27 cellular contexts compared by ENCODE assay signal in genomic region chr3:158703566-158703965, GRCh38. TPM values are rescaled to one million over a fixed set of nuclear protein-coding genes. Genes with fewer than 3 reads are reported as not detected.
A peak's percentile ranks its signal among the peaks of the same experiment; 100 is the strongest.
DNase-seq lines count a peak whose midpoint lies in the region; ATAC-seq and TF ChIP-seq lines count a peak whose summit lies in the region.
"Had no signal": no experiment of that assay in that cellular context is flagged by ENCODE, and none has a peak within 500 bp of the region (broad histone marks: within the 10 kb centered on the region; RNA-seq: fewer than 3 reads in every experiment).

No MANE protein-coding gene starts in this region.

- H2BK20ac ChIP-seq in H9 (ENCODE audit: low read depth, low read length, poor library complexity, severe bottlenecking): no peak overlapping the region

- no peak overlapping the region for H2BK12ac ChIP-seq in H9 (ENCODE audit: insufficient read length, low read depth, low read length)

- no peak overlapping the region for H4K91ac ChIP-seq in H9 (ENCODE audit: insufficient read length, low read depth, low read length)

- WGBS in H9 (ENCODE audit: extremely low coverage, insufficient read length, low lambda C conversion rate): no CpG with 5 or more reads among the region's 1 CpG

- no peak overlapping the region for H3K56ac ChIP-seq in H9 (ENCODE audit: insufficient read length, low read depth, low read length)

- H2BK5ac ChIP-seq in H9 (ENCODE audit: insufficient read length, low read length): no peak overlapping the region

- no peak overlapping the region for H2BK15ac ChIP-seq in H9 (ENCODE audit: low read depth, low read length)

- no peaks in the 10 kb centered on the region for H4K20me1 ChIP-seq in H9 (ENCODE audit: control insufficient read depth, insufficient read depth, insufficient read length)

- H3K79me2 ChIP-seq in H9 (ENCODE audit: insufficient read depth, low read length): no peaks in the 10 kb centered on the region

- H3K4me1 ChIP-seq in H9 (ENCODE audit: insufficient read depth, low read length): no peaks in the 10 kb centered on the region

- H3K9ac ChIP-seq in H9 (ENCODE audit: extremely low read depth, insufficient read length, low read length): no peak overlapping the region

- DNase-seq in HFFc6: no peak
- no peak for DNase-seq in epithelial cell of prostate (ENCODE audit: low read depth, low spot score)
- DNase-seq in osteocyte (ENCODE audit: extremely low spot score, unreplicated experiment): no peak
- no peak for DNase-seq in H9
- no peak for DNase-seq in activated CD8-positive, alpha-beta memory T cell treated with anti-CD3 and anti-CD28 coated beads for 24 hours
- no peak for DNase-seq in activated effector memory CD4-positive, alpha-beta T cell treated with anti-CD3 and anti-CD28 coated beads, Interleukin-2, amount 50 U/mL, for 16 hours
- DNase-seq: activated CD4-positive, alpha-beta T cell treated with anti-CD3 and anti-CD28 coated beads, Interleukin-2, amount 50 U/mL, for 1 hour; activated CD4-positive, CD25-positive, alpha-beta regulatory T cell; activated naive CD4-positive, alpha-beta T cell treated with Interleukin-2 at 50 U/mL for 16 hours; activated T-cell treated with anti-CD3 and anti-CD28 coated beads, Interleukin-2, amount 50 U/mL, for 72 hours; adrenal gland; CD4-positive, alpha-beta T cell; erythroblast; heart right ventricle; lower lobe of right lung; MG63; NCI-H1105; NCI-H187 treated with DMSO at 0.1 percent for 48 hours; NCI-H2171; NCI-H510A; RPMI8226 had no signal

- H2AFZ ChIP-seq in H9 (ENCODE audit: low read length): no peak overlapping the region

- no peaks in the 10 kb centered on the region for H3K27me3 ChIP-seq in H9 (ENCODE audit: insufficient read depth, low read length)
- H3K27me3 ChIP-seq: adrenal gland, heart right ventricle, MG63 had no signal

- no peak overlapping the region for H3K14ac ChIP-seq in H9 (ENCODE audit: insufficient read depth, low read length)

- H3K36me3 Mint-ChIP-seq in HFFc6 (ENCODE audit: low read depth): peaks cover 38% of the 10 kb centered on the region
- peaks cover 70% of the 10 kb centered on the region for H3K36me3 Mint-ChIP-seq in activated T-helper 17 cell treated with anti-CD3 and anti-CD28 coated beads, Interleukin-2, amount 50 U/mL, for 72 hours (ENCODE audit: low read depth)
- peaks cover 20% of the 10 kb centered on the region for H3K36me3 Mint-ChIP-seq in osteocyte (ENCODE audit: unreplicated experiment)
- peaks cover 0 to 2% (median 2%) of the 10 kb centered on the region in 3 experiments; a peak in 2 of 7 replicates for H3K36me3 Mint-ChIP-seq in H9 (ENCODE audit: insufficient read depth in 1 of 3, low read depth in 3 of 3)

- H3K79me1 ChIP-seq in H9 (ENCODE audit: insufficient read depth, low read depth, low read length, poor library complexity, severe bottlenecking): no peaks in the 10 kb centered on the region

- H3K9me3 Mint-ChIP-seq in HFFc6: no peaks in the 10 kb centered on the region
- no peaks in the 10 kb centered on the region for H3K9me3 Mint-ChIP-seq in activated T-helper 17 cell treated with anti-CD3 and anti-CD28 coated beads, Interleukin-2, amount 50 U/mL, for 72 hours
- no peaks in the 10 kb centered on the region for H3K9me3 Mint-ChIP-seq in osteocyte (ENCODE audit: unreplicated experiment)
- no peaks in the 10 kb centered on the region for H3K9me3 Mint-ChIP-seq in H9
- H3K9me3 Mint-ChIP-seq: activated T-cell treated with anti-CD3 and anti-CD28 coated beads, Interleukin-2, amount 50 U/mL, for 72 hours; CD4-positive, alpha-beta T cell; nephron; stimulated activated memory B cell treated with anti-CD40 and anti-IgM and Interleukin-4, amounts not matched to agents 10 μg/mL and 1 μg/mL and 100 μg/mL, for 72 hours; type B pancreatic cell had no signal

- TF ChIP-seq CTCF in HFFc6 (IDR thresholded peaks at IDR 0.05) (no peak), osteocyte (IDR thresholded peaks at IDR 0.05) (no peak), H9 (conservative IDR thresholded peaks at IDR 0.05) (no peak)

- no peak overlapping the region for H2BK120ac ChIP-seq in H9 (ENCODE audit: low read depth, low read length, poor library complexity, severe bottlenecking)

- peak overlapping the region; percentile 46 for H3K27ac ChIP-seq in epithelial cell of prostate
- no peak overlapping the region for H3K27ac ChIP-seq in H9 (ENCODE audit: insufficient read length, low read depth, low read length)
- H3K27ac ChIP-seq: lower lobe of right lung had no signal

- peak overlapping the region; percentile 97 for H3K27ac Mint-ChIP-seq in HFFc6
- H3K27ac Mint-ChIP-seq in activated T-helper 17 cell treated with anti-CD3 and anti-CD28 coated beads, Interleukin-2, amount 50 U/mL, for 72 hours: peak overlapping the region; percentile 9
- H3K27ac Mint-ChIP-seq in osteocyte (ENCODE audit: unreplicated experiment): peak overlapping the region; percentile 77
- H3K27ac Mint-ChIP-seq in H9: no peak overlapping the region
- H3K27ac Mint-ChIP-seq: CD4-positive, alpha-beta T cell; nephron; stimulated activated memory B cell treated with anti-CD40 and anti-IgM and Interleukin-4, amounts not matched to agents 10 μg/mL and 1 μg/mL and 100 μg/mL, for 72 hours; type B pancreatic cell had no signal

- no peak overlapping the region for H4K8ac ChIP-seq in H9 (replicated peaks; ENCODE audit: insufficient read length, low read depth, low read length)

- no peak overlapping the region for H3K4ac ChIP-seq in H9 (ENCODE audit: low read depth, low read length)

- no peaks in the 10 kb centered on the region; the same call in 1 of the 2 replicates for H3K27me3 Mint-ChIP-seq in HFFc6 (ENCODE audit: insufficient read depth)
- H3K27me3 Mint-ChIP-seq in activated T-helper 17 cell treated with anti-CD3 and anti-CD28 coated beads, Interleukin-2, amount 50 U/mL, for 72 hours: no peaks in the 10 kb centered on the region
- H3K27me3 Mint-ChIP-seq in osteocyte (ENCODE audit: unreplicated experiment): no peaks in the 10 kb centered on the region
- no peaks in the 10 kb centered on the region for H3K27me3 Mint-ChIP-seq in H9 (ENCODE audit: low read depth)
- H3K27me3 Mint-ChIP-seq: CD4-positive, alpha-beta T cell; stimulated activated memory B cell treated with anti-CD40 and anti-IgM and Interleukin-4, amounts not matched to agents 10 μg/mL and 1 μg/mL and 100 μg/mL, for 72 hours; type B pancreatic cell had no signal

- H3K4me3 Mint-ChIP-seq in HFFc6 (peak overlapping the region; percentile 72), osteocyte (ENCODE audit: unreplicated experiment) (no peak overlapping the region), H9 (no peak overlapping the region)
- H3K4me3 Mint-ChIP-seq in activated T-helper 17 cell treated with anti-CD3 and anti-CD28 coated beads, Interleukin-2, amount 50 U/mL, for 72 hours: no peak overlapping the region
- H3K4me3 Mint-ChIP-seq: activated T-cell treated with anti-CD3 and anti-CD28 coated beads, Interleukin-2, amount 50 U/mL, for 72 hours; CD4-positive, alpha-beta T cell; nephron; stimulated activated memory B cell treated with anti-CD40 and anti-IgM and Interleukin-4, amounts not matched to agents 10 μg/mL and 1 μg/mL and 100 μg/mL, for 72 hours; type B pancreatic cell had no signal

- no peak overlapping the region for H3T11ph ChIP-seq in H9 (ENCODE audit: low read length)

- no peak overlapping the region for H4K5ac ChIP-seq in H9 (ENCODE audit: insufficient read length, low read depth, low read length)

- no peak overlapping the region for H2AK5ac ChIP-seq in H9 (ENCODE audit: insufficient read length, low read length)

- H3K23me2 ChIP-seq in H9 (ENCODE audit: insufficient read length, low read depth, low read length, poor library complexity, severe bottlenecking): no peaks in the 10 kb centered on the region

- H3K4me1 Mint-ChIP-seq in HFFc6 (ENCODE audit: low read depth) (peaks cover 78% of the 10 kb centered on the region), osteocyte (ENCODE audit: unreplicated experiment) (peaks cover 37% of the 10 kb centered on the region), H9 (no peaks in the 10 kb centered on the region)
- no peaks in the 10 kb centered on the region for H3K4me1 Mint-ChIP-seq in activated T-helper 17 cell treated with anti-CD3 and anti-CD28 coated beads, Interleukin-2, amount 50 U/mL, for 72 hours
- H3K4me1 Mint-ChIP-seq: nephron; stimulated activated memory B cell treated with anti-CD40 and anti-IgM and Interleukin-4, amounts not matched to agents 10 μg/mL and 1 μg/mL and 100 μg/mL, for 72 hours had no signal

- no peak for ATAC-seq in activated T-helper 17 cell treated with anti-CD3 and anti-CD28 coated beads, Interleukin-2, amount 50 U/mL, for 72 hours (replicated peaks)
- ATAC-seq: activated T-cell treated with anti-CD3 and anti-CD28 coated beads, Interleukin-2, amount 50 U/mL, for 72 hours; heart right ventricle; lower lobe of right lung; stimulated activated memory B cell treated with anti-CD40 and anti-IgM and Interleukin-4, amounts not matched to agents 10 μg/mL and 1 μg/mL and 100 μg/mL, for 72 hours had no signal

- no peak overlapping the region for H3K18ac ChIP-seq in H9 (ENCODE audit: insufficient read length, low read depth, low read length)

- H3K4me2 ChIP-seq in H9 (ENCODE audit: insufficient read depth, insufficient read length, low read length): no peak overlapping the region

- H3K23ac ChIP-seq in H9 (ENCODE audit: insufficient read length, low read depth, low read length): no peak overlapping the region

- no peaks in the 10 kb centered on the region for H3K9me3 ChIP-seq in H9 (ENCODE audit: control insufficient read depth, low read depth, low read length)
- H3K9me3 ChIP-seq: adrenal gland, heart right ventricle, lower lobe of right lung, MG63 had no signal

RNA-seq across cellular contexts. Expression of gene RARRES1, which starts 28.7 kb away (rescaled TPM):
- total RNA-seq in HFFc6 (2021; fragmentation: NEBNext Ultra II Directional; extraction: Animal tissue kit (Norgen Biotek cat#: 25700)): 1 to 10 TPM in 1 of 6 experiments, under 1 TPM in 4, not detected in 1; 0.51 to 1.3 (median 0.77) TPM
- not detected for total RNA-seq in activated T-helper 17 cell treated with anti-CD3 and anti-CD28 coated beads, Interleukin-2, amount 50 U/mL, for 72 hours
- total RNA-seq in osteocyte (2.4 and 2.8 TPM in 2 replicates), H9 (2021) (0.72 and 0.81 TPM in 2 replicates)
- total RNA-seq: CD4-positive, alpha-beta T cell; Daoy; T-helper 1 cell treated with Interleukin-12 subunit alpha and Interleukin-12 subunit beta and Interleukin-4 antibody, amounts not matched to agents 30 ng/mL and 1 ng/mL, for 36 hours had no signal

RNA-seq across cellular contexts. Expression of gene LXN, which starts 31.1 kb away (rescaled TPM):
- 10 to 100 TPM; 12.2 to 18.8 (median 16.2) TPM for total RNA-seq in HFFc6 (2021; fragmentation: NEBNext Ultra II Directional; extraction: Animal tissue kit (Norgen Biotek cat#: 25700))
- total RNA-seq in activated T-helper 17 cell treated with anti-CD3 and anti-CD28 coated beads, Interleukin-2, amount 50 U/mL, for 72 hours: 10 to 100 TPM; 11.9 to 14.9 TPM
- total RNA-seq in osteocyte (4.0 and 7.3 TPM in 2 replicates), H9 (2021) (6.7 and 7.7 TPM in 2 replicates)
- total RNA-seq: Daoy had no signal

RNA-seq across cellular contexts. Expression of gene GFM1, which starts 59.2 kb away (rescaled TPM):
- 10 to 100 TPM; 41.6 to 46.4 (median 44.1) TPM for total RNA-seq in HFFc6 (2021; fragmentation: NEBNext Ultra II Directional; extraction: Animal tissue kit (Norgen Biotek cat#: 25700))
- 10 to 100 TPM; 40.6 to 69.1 TPM for total RNA-seq in activated T-helper 17 cell treated with anti-CD3 and anti-CD28 coated beads, Interleukin-2, amount 50 U/mL, for 72 hours
- total RNA-seq in osteocyte (38.0 and 44.2 TPM in 2 replicates), H9 (2021) (46.2 and 47.1 TPM in 2 replicates)

Comparison
In these comparisons a context has a peak if more than half of its experiments do, and no peak if none do; other contexts are left out.
1. H3K27ac Mint-ChIP-seq: peak in HFFc6 (single experiment), activated T-helper 17 cell treated with anti-CD3 and anti-CD28 coated beads, Interleukin-2, amount 50 U/mL, for 72 hours (single experiment) and osteocyte (single experiment); none in H9 (0 of 3).